In the genomic region with DNA sequence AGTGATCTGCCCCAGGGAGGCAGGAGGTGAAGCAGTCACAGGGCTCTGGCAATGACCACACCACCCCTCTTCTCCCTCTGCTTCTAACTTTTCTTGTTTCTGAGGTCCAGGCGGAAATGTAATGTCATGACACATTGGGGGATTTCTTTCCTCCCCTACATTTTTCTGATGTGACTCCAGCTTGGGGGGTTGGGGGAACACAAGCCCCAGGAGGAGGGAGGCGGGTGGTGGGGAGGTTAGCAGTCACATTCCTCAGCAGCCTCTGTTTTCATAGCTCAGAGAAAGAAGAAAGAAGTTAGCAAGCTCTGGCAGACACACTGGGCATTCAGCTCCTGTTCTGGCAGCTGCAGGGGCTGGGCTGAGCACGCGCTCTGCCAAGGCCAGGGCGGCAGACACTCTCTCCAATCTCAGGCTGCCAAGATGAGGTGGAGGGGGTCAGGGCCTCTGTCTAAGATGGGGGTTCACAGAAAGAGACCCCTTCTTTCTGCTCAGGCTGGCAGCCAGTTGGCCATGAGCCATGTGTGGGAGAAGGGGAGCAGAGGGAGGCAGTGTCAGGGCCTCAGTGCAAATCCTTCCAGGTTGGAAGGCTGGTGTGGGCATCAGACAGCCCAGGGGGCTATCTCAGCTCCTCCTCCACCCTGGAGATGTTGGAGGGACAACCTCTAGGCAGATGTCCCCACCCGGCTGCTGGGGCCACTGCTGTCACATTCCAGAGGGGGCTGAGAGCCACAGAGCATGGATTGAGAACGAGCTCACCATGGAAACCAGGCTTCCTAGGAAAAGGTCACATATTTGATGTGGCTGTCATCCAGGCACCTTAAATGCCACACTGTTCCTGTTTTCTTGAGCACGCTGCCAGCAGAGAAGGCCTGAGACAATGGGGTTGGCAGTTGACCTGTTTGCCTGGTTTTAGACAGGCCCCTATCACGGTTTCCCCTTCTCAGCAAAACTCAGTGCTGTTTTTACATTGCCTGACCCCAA, we compare ENCODE assay signal across 9 cellular contexts. TPM values are rescaled to one million over a fixed set of nuclear protein-coding genes. Genes with fewer than 3 reads are reported as not detected.
DNase-seq lines count a peak whose midpoint lies in the region; ATAC-seq and TF ChIP-seq lines count a peak whose summit lies in the region.
"Had no signal": no experiment of that assay in that cellular context is flagged by ENCODE, and none has a peak within 500 bp of the region (broad histone marks: within the 10 kb centered on the region; RNA-seq: fewer than 3 reads in every experiment).

No MANE protein-coding gene starts in this region.

- no peak for TF ChIP-seq CTCF in esophagus muscularis mucosa (IDR thresholded peaks at IDR 0.05)

- H3K9me3 ChIP-seq in esophagus muscularis mucosa (no peaks in the 10 kb centered on the region), neuronal stem cell (replicated peaks in 1 of 2; ENCODE audit: control insufficient read depth in 2 of 2, insufficient read depth in 1 of 2, low read depth in 1 of 2, low read length in 2 of 2) (no peaks in the 10 kb centered on the region)

- H3K18ac ChIP-seq in neuronal stem cell (ENCODE audit: low read length) = peak overlapping the region; percentile 73

- DNase-seq in AG08395 (ENCODE audit: low spot score) = peak; percentile 91
- DNase-seq in NCI-H2196 treated with DMSO at 0.1 percent for 48 hours (lab: John Stamatoyannopoulos, UW; ENCODE audit: unreplicated experiment) = peak; percentile 55
- peak; percentile 91 for DNase-seq in esophagus muscularis mucosa (ENCODE audit: extremely low spot score)
- no peak for DNase-seq in neuronal stem cell (ENCODE audit: low spot score)
- no peak for DNase-seq in activated gamma-delta T cell treated with Interleukin-2 at 50 U/mL for 16 hours
- DNase-seq in immature natural killer cell = no peak

- no peak overlapping the region for H4K8ac ChIP-seq in neuronal stem cell (ENCODE audit: low read depth, low read length)

- H3K4me3 ChIP-seq in esophagus muscularis mucosa (no peak overlapping the region), neuronal stem cell (ENCODE audit: low read length in 2 of 2) (no peak overlapping the region)
- H3K4me3 ChIP-seq: SK-N-MC had no signal

- H3K4me1 Mint-ChIP-seq in immature natural killer cell = no peaks in the 10 kb centered on the region

- H3K23ac ChIP-seq in neuronal stem cell (ENCODE audit: low read depth, low read length, poor library complexity) = no peak overlapping the region

- TF ChIP-seq EP300 in esophagus muscularis mucosa (IDR thresholded peaks at IDR 0.05) = no peak

- no peak overlapping the region for H2BK12ac ChIP-seq in neuronal stem cell (ENCODE audit: low read length)

- H3K27me3 ChIP-seq in esophagus muscularis mucosa = no peaks in the 10 kb centered on the region
- no peaks in the 10 kb centered on the region for H3K27me3 ChIP-seq in neuronal stem cell (ENCODE audit: control insufficient read depth in 3 of 3, insufficient read depth in 3 of 3, low read depth in 1 of 3, low read length in 3 of 3)

- H3K36me3 ChIP-seq in esophagus muscularis mucosa = no peaks in the 10 kb centered on the region
- H3K36me3 ChIP-seq in neuronal stem cell (replicated peaks in 1 of 2; ENCODE audit: control insufficient read depth in 2 of 2, insufficient read depth in 2 of 2, low read length in 2 of 2) = no peaks in the 10 kb centered on the region

- H2BK5ac ChIP-seq in neuronal stem cell (ENCODE audit: low read length) = peak overlapping the region; percentile 72

- peak overlapping the region; percentile 73 to 83 (median 75) for H3K27ac ChIP-seq in esophagus muscularis mucosa (replicated peaks in 1 of 4)
- peak overlapping the region; percentile 40 for H3K27ac ChIP-seq in neuronal stem cell (replicated peaks; ENCODE audit: low read length)
- H3K27ac ChIP-seq: SK-N-MC had no signal

- no peak overlapping the region for H2AK5ac ChIP-seq in neuronal stem cell (ENCODE audit: low read depth, low read length)

- 51% methylated on average over 9 of the region's 9 CpGs for WGBS in esophagus muscularis mucosa
- no CpG with 5 or more reads among the region's 9 CpGs for WGBS in neuronal stem cell (ENCODE audit: extremely low coverage in 2 of 2, insufficient read length in 2 of 2, insufficient replicate concordance in 1 of 2), 2 donors

- H3K9ac ChIP-seq in neuronal stem cell (ENCODE audit: low read depth, low read length, poor library complexity) = no peak overlapping the region

- intact Hi-C loops in esophagus muscularis mucosa (cut with DNase I) = no loop called here

- H2BK15ac ChIP-seq in neuronal stem cell (ENCODE audit: low read length) = no peak overlapping the region

- H3K4ac ChIP-seq in neuronal stem cell (ENCODE audit: low read length) = no peak overlapping the region

- H3K79me1 ChIP-seq in neuronal stem cell (ENCODE audit: low read depth, low read length) = no peaks in the 10 kb centered on the region

- H3K4me1 ChIP-seq in esophagus muscularis mucosa (peaks cover 41 to 43% (median 42%) of the 10 kb centered on the region in 4 donors), neuronal stem cell (ENCODE audit: control insufficient read depth in 2 of 2, insufficient read depth in 1 of 2, low read depth in 1 of 2, low read length in 2 of 2) (peaks cover 20 to 31% of the 10 kb centered on the region in 2 donors)

- peaks cover 0 to 2% (median 2%) of the 10 kb centered on the region in 3 donors for H3K27me3 Mint-ChIP-seq in immature natural killer cell (ENCODE audit: low read depth in 3 of 3)

- H3K36me3 Mint-ChIP-seq in immature natural killer cell = peaks cover 0 to 3% (median 0%) of the 10 kb centered on the region in 3 donors

- H3K4me2 ChIP-seq in neuronal stem cell (ENCODE audit: insufficient read depth, low read length, poor library complexity, severe bottlenecking) = peak overlapping the region; percentile 23

- H3K9me3 Mint-ChIP-seq in immature natural killer cell = no peaks in the 10 kb centered on the region

- no peak overlapping the region for H4K91ac ChIP-seq in neuronal stem cell (ENCODE audit: low read depth, low read length, poor library complexity)

- no peak overlapping the region for H3K14ac ChIP-seq in neuronal stem cell (ENCODE audit: low read length)

- peak overlapping the region; percentile 36 for H2AFZ ChIP-seq in neuronal stem cell (ENCODE audit: low read length)

- no peak for TF ChIP-seq POLR2A in esophagus muscularis mucosa (IDR thresholded peaks at IDR 0.05; ENCODE audit: low read depth)

- H3K27ac Mint-ChIP-seq in immature natural killer cell = no peak overlapping the region

- ATAC-seq in HG02885 (IDR thresholded peaks at IDR 0.05; ENCODE audit: poor library complexity, unreplicated experiment) (no peak), HG02798 (IDR thresholded peaks at IDR 0.05; ENCODE audit: poor library complexity, unreplicated experiment) (no peak)

- no peak overlapping the region for H3K4me3 Mint-ChIP-seq in immature natural killer cell

- H2BK120ac ChIP-seq in neuronal stem cell (ENCODE audit: low read depth, low read length) = peak overlapping the region; percentile 23

RNA-seq across cellular contexts. Expression of a gene that starts 20.1 kb away (rescaled TPM):
- total RNA-seq in esophagus muscularis mucosa = 100 to 1,000 TPM in 2 of 4 donors, 10 to 100 TPM in 2; 84.8 to 126 (median 101) TPM
- polyA plus RNA-seq in neuronal stem cell (2013, experiment 1 of 2) = 315 TPM
- polyA plus RNA-seq in neuronal stem cell (2013, experiment 2 of 2) = 299 TPM
- polyA plus RNA-seq in immature natural killer cell = 100 to 1,000 TPM; 114 to 225 (median 150) TPM

RNA-seq across cellular contexts. Expression of a gene that starts 23.4 kb away (rescaled TPM):
- 10 to 100 TPM in 1 of 4 donors, 1 to 10 TPM in 3; 6.6 to 20.0 (median 8.2) TPM for total RNA-seq in esophagus muscularis mucosa
- polyA plus RNA-seq in neuronal stem cell (2013, experiment 1 of 2) = 6.6 TPM
- polyA plus RNA-seq in neuronal stem cell (2013, experiment 2 of 2) = 6.7 TPM
- polyA plus RNA-seq in immature natural killer cell = 1 to 10 TPM in 1 of 3 donors, under 1 TPM in 1, not detected in 1; 0.80 to 2.2 TPM

RNA-seq across cellular contexts. Expression of a gene that starts 37.0 kb away (rescaled TPM):
- total RNA-seq in esophagus muscularis mucosa = not detected
- 0.04 TPM for polyA plus RNA-seq in neuronal stem cell (2013, experiment 1 of 2)
- 0.01 TPM for polyA plus RNA-seq in neuronal stem cell (2013, experiment 2 of 2)
- polyA plus RNA-seq in immature natural killer cell = not detected

Comparison
In these comparisons a context has a peak if more than half of its experiments do, and no peak if none do; other contexts are left out.
1. DNase-seq: peak in AG08395 (single experiment), NCI-H2196 treated with DMSO at 0.1 percent for 48 hours (single experiment) and esophagus muscularis mucosa (single experiment); none in neuronal stem cell (single experiment), activated gamma-delta T cell treated with Interleukin-2 at 50 U/mL for 16 hours (single experiment) and immature natural killer cell (0 of 3).